ENCODE assay signal across 1 cellular context in genomic region chrX:130575831-130576404, GRCh38.
TF ChIP-seq lines count a peak whose summit lies in the region.

No MANE protein-coding gene starts in this region.

TF ChIP-seq in liver, 16 proteins besides CTCF, POLR2A, EP300 and RAD21 (continued from another document):
- TF ChIP-seq, protein P1, sequence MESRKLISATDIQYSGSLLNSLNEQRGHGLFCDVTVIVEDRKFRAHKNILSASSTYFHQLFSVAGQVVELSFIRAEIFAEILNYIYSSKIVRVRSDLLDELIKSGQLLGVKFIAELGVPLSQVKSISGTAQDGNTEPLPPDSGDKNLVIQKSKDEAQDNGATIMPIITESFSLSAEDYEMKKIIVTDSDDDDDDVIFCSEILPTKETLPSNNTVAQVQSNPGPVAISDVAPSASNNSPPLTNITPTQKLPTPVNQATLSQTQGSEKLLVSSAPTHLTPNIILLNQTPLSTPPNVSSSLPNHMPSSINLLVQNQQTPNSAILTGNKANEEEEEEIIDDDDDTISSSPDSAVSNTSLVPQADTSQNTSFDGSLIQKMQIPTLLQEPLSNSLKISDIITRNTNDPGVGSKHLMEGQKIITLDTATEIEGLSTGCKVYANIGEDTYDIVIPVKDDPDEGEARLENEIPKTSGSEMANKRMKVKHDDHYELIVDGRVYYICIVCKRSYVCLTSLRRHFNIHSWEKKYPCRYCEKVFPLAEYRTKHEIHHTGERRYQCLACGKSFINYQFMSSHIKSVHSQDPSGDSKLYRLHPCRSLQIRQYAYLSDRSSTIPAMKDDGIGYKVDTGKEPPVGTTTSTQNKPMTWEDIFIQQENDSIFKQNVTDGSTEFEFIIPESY (IDR thresholded peaks at IDR 0.05): no peak
- no peak for TF ChIP-seq JUND (IDR thresholded peaks at IDR 0.05)
